In the genomic region with DNA sequence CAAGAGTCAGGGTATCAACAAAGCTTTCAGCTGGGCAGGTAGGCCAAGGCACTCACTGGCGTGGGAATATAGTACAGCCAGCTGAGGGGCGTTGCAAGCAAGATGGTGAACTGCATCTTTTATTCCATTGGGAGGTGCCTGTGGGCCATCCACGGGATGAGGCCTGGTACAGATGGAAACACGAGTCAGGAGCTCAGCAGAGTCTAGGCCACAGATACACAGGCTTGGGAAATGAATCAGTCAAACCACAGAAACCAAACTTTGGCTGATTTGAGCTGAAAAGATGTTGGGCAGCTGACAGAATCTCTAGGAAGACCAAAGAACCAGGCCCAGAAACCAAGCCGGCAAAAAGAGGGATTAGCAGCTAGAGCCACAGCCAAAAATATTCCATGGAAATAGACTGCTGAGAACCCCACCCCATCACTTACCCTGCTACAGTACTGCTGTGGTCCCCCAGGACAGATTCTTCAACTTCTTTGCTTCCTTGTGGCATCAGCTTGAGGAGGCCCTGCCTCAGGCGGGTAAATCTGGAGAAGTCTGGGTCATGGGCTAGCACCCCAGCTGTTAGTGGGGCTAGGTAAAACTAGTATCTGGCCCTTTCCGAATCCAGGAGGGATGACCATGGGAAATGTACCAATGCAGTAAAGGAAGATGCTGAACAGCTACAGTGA, we compare ENCODE assay signal across 1 cellular context.
TF ChIP-seq lines count a peak whose summit lies in the region.

No MANE protein-coding gene starts in this region.

TF ChIP-seq in GM12878, 131 proteins besides CTCF, POLR2A, EP300 and RAD21 (continued from another document):
- TF ChIP-seq IKZF1 (conservative IDR thresholded peaks at IDR 0.05) (peak; percentile 49; the same call in 1 of the 2 replicates), SP1 (IDR thresholded peaks at IDR 0.05; ENCODE audit: low read depth, low read length) (no peak), SMAD5 (IDR thresholded peaks at IDR 0.05; ENCODE audit: low read depth) (no peak), DPF2 (IDR thresholded peaks at IDR 0.05) (peak; percentile 14; the same call in 1 of the 2 replicates), FOS (IDR thresholded peaks at IDR 0.05; ENCODE audit: borderline replicate concordance, extremely low read depth, insufficient read length) (no peak), HDAC2 (IDR thresholded peaks at IDR 0.05) (no peak), NFIC (IDR thresholded peaks at IDR 0.05; ENCODE audit: low read depth, low read length) (peak; percentile 51; the same call in 1 of the 2 replicates), BHLHE40 (IDR thresholded peaks at IDR 0.05; ENCODE audit: borderline replicate concordance in 1 of 2, low read depth in 2 of 2, low read length in 1 of 2) (no peak), SMC3 (IDR thresholded peaks at IDR 0.05; ENCODE audit: borderline replicate concordance, low read length) (0 out of 2 replicates have a peak, but pooled peaks have one; percentile 9), RUNX3 (IDR thresholded peaks at IDR 0.05; ENCODE audit: low read length) (peak; percentile 96), LARP7 (IDR thresholded peaks at IDR 0.05) (no peak), YY1 (IDR thresholded peaks at IDR 0.05; ENCODE audit: low read depth, low read length) (no peak), ESRRA (IDR thresholded peaks at IDR 0.05; ENCODE audit: low read length) (no peak), TCF7 (IDR thresholded peaks at IDR 0.05; ENCODE audit: borderline replicate concordance) (no peak), STAT1 (conservative IDR thresholded peaks at IDR 0.05) (no peak), POLR2AphosphoS5 (IDR thresholded peaks at IDR 0.05; ENCODE audit: low read length) (peak; percentile 38; the same call in 1 of the 2 replicates), IRF4 (IDR thresholded peaks at IDR 0.05; ENCODE audit: low read depth, low read length) (peak; percentile 53; the same call in 1 of the 2 replicates), MYC (IDR thresholded peaks at IDR 0.05; ENCODE audit: insufficient read depth, insufficient read length, insufficient replicate concordance, low read length, severe bottlenecking) (no peak), NFYA (IDR thresholded peaks at IDR 0.05; ENCODE audit: borderline replicate concordance, low read depth, low read length) (no peak), EED (IDR thresholded peaks at IDR 0.05; ENCODE audit: low read depth) (peak; percentile 84), CREM (IDR thresholded peaks at IDR 0.05; ENCODE audit: low read depth) (peak; percentile 17; the same call in 1 of the 2 replicates), GATAD2B (conservative IDR thresholded peaks at IDR 0.05; ENCODE audit: low read depth) (no peak), MTA2 (IDR thresholded peaks at IDR 0.05; ENCODE audit: low read depth) (no peak), SIN3A (IDR thresholded peaks at IDR 0.05; ENCODE audit: low read depth, low read length) (no peak)
- TF ChIP-seq, protein P1, sequence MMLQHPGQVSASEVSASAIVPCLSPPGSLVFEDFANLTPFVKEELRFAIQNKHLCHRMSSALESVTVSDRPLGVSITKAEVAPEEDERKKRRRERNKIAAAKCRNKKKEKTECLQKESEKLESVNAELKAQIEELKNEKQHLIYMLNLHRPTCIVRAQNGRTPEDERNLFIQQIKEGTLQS (IDR thresholded peaks at IDR 0.05; ENCODE audit: borderline replicate concordance, extremely low read depth, low read depth, low read length) = no peak
- TF ChIP-seq, protein P2, sequence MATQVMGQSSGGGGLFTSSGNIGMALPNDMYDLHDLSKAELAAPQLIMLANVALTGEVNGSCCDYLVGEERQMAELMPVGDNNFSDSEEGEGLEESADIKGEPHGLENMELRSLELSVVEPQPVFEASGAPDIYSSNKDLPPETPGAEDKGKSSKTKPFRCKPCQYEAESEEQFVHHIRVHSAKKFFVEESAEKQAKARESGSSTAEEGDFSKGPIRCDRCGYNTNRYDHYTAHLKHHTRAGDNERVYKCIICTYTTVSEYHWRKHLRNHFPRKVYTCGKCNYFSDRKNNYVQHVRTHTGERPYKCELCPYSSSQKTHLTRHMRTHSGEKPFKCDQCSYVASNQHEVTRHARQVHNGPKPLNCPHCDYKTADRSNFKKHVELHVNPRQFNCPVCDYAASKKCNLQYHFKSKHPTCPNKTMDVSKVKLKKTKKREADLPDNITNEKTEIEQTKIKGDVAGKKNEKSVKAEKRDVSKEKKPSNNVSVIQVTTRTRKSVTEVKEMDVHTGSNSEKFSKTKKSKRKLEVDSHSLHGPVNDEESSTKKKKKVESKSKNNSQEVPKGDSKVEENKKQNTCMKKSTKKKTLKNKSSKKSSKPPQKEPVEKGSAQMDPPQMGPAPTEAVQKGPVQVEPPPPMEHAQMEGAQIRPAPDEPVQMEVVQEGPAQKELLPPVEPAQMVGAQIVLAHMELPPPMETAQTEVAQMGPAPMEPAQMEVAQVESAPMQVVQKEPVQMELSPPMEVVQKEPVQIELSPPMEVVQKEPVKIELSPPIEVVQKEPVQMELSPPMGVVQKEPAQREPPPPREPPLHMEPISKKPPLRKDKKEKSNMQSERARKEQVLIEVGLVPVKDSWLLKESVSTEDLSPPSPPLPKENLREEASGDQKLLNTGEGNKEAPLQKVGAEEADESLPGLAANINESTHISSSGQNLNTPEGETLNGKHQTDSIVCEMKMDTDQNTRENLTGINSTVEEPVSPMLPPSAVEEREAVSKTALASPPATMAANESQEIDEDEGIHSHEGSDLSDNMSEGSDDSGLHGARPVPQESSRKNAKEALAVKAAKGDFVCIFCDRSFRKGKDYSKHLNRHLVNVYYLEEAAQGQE (IDR thresholded peaks at IDR 0.05; ENCODE audit: low read depth, low read length) = no peak
- TF ChIP-seq, protein P3, sequence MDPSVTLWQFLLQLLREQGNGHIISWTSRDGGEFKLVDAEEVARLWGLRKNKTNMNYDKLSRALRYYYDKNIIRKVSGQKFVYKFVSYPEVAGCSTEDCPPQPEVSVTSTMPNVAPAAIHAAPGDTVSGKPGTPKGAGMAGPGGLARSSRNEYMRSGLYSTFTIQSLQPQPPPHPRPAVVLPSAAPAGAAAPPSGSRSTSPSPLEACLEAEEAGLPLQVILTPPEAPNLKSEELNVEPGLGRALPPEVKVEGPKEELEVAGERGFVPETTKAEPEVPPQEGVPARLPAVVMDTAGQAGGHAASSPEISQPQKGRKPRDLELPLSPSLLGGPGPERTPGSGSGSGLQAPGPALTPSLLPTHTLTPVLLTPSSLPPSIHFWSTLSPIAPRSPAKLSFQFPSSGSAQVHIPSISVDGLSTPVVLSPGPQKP (IDR thresholded peaks at IDR 0.05; ENCODE audit: low read depth, low read length) = no peak
- TF ChIP-seq, protein P4, sequence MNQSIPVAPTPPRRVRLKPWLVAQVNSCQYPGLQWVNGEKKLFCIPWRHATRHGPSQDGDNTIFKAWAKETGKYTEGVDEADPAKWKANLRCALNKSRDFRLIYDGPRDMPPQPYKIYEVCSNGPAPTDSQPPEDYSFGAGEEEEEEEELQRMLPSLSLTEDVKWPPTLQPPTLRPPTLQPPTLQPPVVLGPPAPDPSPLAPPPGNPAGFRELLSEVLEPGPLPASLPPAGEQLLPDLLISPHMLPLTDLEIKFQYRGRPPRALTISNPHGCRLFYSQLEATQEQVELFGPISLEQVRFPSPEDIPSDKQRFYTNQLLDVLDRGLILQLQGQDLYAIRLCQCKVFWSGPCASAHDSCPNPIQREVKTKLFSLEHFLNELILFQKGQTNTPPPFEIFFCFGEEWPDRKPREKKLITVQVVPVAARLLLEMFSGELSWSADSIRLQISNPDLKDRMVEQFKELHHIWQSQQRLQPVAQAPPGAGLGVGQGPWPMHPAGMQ (IDR thresholded peaks at IDR 0.05; ENCODE audit: borderline replicate concordance) = no peak
- TF ChIP-seq, protein P5, sequence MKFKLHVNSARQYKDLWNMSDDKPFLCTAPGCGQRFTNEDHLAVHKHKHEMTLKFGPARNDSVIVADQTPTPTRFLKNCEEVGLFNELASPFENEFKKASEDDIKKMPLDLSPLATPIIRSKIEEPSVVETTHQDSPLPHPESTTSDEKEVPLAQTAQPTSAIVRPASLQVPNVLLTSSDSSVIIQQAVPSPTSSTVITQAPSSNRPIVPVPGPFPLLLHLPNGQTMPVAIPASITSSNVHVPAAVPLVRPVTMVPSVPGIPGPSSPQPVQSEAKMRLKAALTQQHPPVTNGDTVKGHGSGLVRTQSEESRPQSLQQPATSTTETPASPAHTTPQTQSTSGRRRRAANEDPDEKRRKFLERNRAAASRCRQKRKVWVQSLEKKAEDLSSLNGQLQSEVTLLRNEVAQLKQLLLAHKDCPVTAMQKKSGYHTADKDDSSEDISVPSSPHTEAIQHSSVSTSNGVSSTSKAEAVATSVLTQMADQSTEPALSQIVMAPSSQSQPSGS (IDR thresholded peaks at IDR 0.05; ENCODE audit: low read length) = 0 out of 2 replicates have a peak, but pooled peaks have one; percentile 43
- TF ChIP-seq, protein P6, sequence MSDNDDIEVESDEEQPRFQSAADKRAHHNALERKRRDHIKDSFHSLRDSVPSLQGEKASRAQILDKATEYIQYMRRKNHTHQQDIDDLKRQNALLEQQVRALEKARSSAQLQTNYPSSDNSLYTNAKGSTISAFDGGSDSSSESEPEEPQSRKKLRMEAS (IDR thresholded peaks at IDR 0.05; ENCODE audit: low read depth, low read length) = no peak
- TF ChIP-seq, protein P7, sequence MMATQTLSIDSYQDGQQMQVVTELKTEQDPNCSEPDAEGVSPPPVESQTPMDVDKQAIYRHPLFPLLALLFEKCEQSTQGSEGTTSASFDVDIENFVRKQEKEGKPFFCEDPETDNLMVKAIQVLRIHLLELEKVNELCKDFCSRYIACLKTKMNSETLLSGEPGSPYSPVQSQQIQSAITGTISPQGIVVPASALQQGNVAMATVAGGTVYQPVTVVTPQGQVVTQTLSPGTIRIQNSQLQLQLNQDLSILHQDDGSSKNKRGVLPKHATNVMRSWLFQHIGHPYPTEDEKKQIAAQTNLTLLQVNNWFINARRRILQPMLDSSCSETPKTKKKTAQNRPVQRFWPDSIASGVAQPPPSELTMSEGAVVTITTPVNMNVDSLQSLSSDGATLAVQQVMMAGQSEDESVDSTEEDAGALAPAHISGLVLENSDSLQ (IDR thresholded peaks at IDR 0.05) = no peak
- TF ChIP-seq, protein P8, sequence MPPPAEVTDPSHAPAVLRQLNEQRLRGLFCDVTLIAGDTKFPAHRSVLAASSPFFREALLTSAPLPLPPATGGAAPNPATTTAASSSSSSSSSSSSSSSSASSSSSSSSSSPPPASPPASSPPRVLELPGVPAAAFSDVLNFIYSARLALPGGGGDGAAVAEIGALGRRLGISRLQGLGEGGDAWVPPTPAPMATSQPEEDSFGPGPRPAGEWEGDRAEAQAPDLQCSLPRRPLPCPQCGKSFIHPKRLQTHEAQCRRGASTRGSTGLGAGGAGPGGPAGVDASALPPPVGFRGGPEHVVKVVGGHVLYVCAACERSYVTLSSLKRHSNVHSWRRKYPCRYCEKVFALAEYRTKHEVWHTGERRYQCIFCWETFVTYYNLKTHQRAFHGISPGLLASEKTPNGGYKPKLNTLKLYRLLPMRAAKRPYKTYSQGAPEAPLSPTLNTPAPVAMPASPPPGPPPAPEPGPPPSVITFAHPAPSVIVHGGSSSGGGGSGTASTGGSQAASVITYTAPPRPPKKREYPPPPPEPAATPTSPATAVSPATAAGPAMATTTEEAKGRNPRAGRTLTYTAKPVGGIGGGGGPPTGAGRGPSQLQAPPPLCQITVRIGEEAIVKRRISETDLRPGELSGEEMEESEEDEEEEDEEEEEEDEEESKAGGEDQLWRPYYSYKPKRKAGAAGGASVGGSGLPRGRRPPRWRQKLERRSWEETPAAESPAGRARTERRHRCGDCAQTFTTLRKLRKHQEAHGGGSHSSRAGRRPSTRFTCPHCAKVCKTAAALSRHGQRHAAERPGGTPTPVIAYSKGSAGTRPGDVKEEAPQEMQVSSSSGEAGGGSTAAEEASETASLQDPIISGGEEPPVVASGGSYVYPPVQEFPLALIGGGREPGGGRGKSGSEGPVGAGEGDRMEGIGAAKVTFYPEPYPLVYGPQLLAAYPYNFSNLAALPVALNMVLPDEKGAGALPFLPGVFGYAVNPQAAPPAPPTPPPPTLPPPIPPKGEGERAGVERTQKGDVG (CRISPR knock-in tag; IDR thresholded peaks at IDR 0.05) = no peak
TF ChIP-seq in GM12878: peak in this region for 14.
